10 cellular contexts compared by ENCODE assay signal in the genomic region with DNA sequence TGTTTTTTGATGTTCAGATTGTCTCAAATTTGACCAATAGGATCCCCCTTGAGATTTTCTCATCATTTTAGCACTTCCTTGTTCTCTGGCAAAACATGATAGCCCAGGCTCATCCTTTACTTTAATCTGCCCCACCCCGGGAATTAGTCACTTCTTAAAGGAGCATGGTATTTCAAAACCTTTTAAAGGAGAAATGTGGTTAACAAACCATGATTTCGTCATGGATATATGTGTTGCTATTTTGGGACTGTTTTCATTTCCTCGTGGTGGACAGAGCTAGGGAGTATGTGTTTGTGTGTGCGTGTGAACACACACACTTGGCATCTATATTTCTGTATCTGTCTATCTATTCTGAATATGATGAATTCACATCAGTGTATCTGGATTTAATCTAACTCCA.
DNase-seq lines count a peak whose midpoint lies in the region; ATAC-seq, FAIRE-seq and TF ChIP-seq lines count a peak whose summit lies in the region.
"Had no signal": no experiment of that assay in that cellular context is flagged by ENCODE, and none has a peak within 500 bp of the region (broad histone marks: within the 10 kb centered on the region; RNA-seq: fewer than 3 reads in every experiment).

No MANE protein-coding gene starts in this region.

- DNase-seq in HFF-Myc (ENCODE audit: extremely low read depth, low read depth) (peak; percentile 90), RWPE2 (ENCODE audit: low spot score) (no peak), epithelial cell of proximal tubule (ENCODE audit: low read depth) (peak; percentile 31), small intestine (peak; percentile 2), NCI-H1694 treated with DMSO at 0.1 percent for 48 hours (lab: John Stamatoyannopoulos, UW) (no peak), MM.1S (no peak)
- DNase-seq: caudate nucleus, pancreas, T-helper 2 cell had no signal

- H3F3A ChIP-seq in MM.1S (ENCODE audit: insufficient read depth, low read length): no peaks in the 10 kb centered on the region

- H3K4me2 ChIP-seq in MM.1S (ENCODE audit: low read depth, low read length): no peak overlapping the region

- H3K9me3 ChIP-seq in RWPE2 (ENCODE audit: severe bottlenecking) (no peaks in the 10 kb centered on the region), small intestine (ENCODE audit: control insufficient read depth, low read depth) (no peaks in the 10 kb centered on the region), MM.1S (replicated peaks; ENCODE audit: insufficient read depth, low read length) (no peaks in the 10 kb centered on the region)
- H3K9me3 ChIP-seq: pancreas had no signal

- H3K27ac ChIP-seq in RWPE2 (ENCODE audit: poor library complexity, severe bottlenecking): peak overlapping the region; percentile 21
- H3K27ac ChIP-seq in small intestine (ENCODE audit: low read depth in 1 of 2, low read length in 1 of 2): no peak overlapping the region
- no peak overlapping the region for H3K27ac ChIP-seq in MM.1S (ENCODE audit: low read length)
- H3K27ac ChIP-seq: pancreas had no signal

- H3K9ac ChIP-seq in MM.1S (ENCODE audit: low read length): no peak overlapping the region

- H3K36me3 ChIP-seq in RWPE2 (ENCODE audit: low read depth): peaks cover 89% of the 10 kb centered on the region
- H3K36me3 ChIP-seq in small intestine (ENCODE audit: control insufficient read depth in 2 of 2, insufficient read depth in 2 of 2, low read length in 2 of 2): peaks cover 17 to 24% of the 10 kb centered on the region in 2 donors
- peaks cover 12% of the 10 kb centered on the region; the same call in 1 of the 2 replicates for H3K36me3 ChIP-seq in MM.1S (replicated peaks; ENCODE audit: insufficient read depth, low read length)

- TF ChIP-seq CTCF in HFF-Myc (IDR thresholded peaks at IDR 0.05; ENCODE audit: low read depth, low read length, missing control alignments): no peak
- TF ChIP-seq CTCF in RWPE2 (IDR thresholded peaks at IDR 0.05; ENCODE audit: poor library complexity, severe bottlenecking): no peak
- TF ChIP-seq CTCF in epithelial cell of proximal tubule (conservative IDR thresholded peaks at IDR 0.05; ENCODE audit: low read depth, low read length): no peak
- TF ChIP-seq CTCF in MM.1S (IDR thresholded peaks at IDR 0.05; ENCODE audit: low read length): no peak

- H3K4me3 ChIP-seq in HFF-Myc (replicated peaks; ENCODE audit: low read depth, low read length): no peak overlapping the region
- H3K4me3 ChIP-seq in RWPE2 (ENCODE audit: severe bottlenecking): no peak overlapping the region
- no peak overlapping the region for H3K4me3 ChIP-seq in epithelial cell of proximal tubule (ENCODE audit: low read depth, low read length)
- H3K4me3 ChIP-seq in small intestine (ENCODE audit: low read depth in 1 of 2, low read length in 2 of 2): no peak overlapping the region
- H3K4me3 ChIP-seq in MM.1S (ENCODE audit: low read length): no peak overlapping the region
- H3K4me3 ChIP-seq: pancreas had no signal

- H3K79me2 ChIP-seq in MM.1S (ENCODE audit: low read length): no peaks in the 10 kb centered on the region

- no peaks in the 10 kb centered on the region for H3K27me3 ChIP-seq in RWPE2 (ENCODE audit: insufficient read depth, poor library complexity, severe bottlenecking)
- H3K27me3 ChIP-seq in small intestine (ENCODE audit: control insufficient read depth in 2 of 2, insufficient read depth in 2 of 2, low read length in 2 of 2): no peaks in the 10 kb centered on the region
- no peaks in the 10 kb centered on the region for H3K27me3 ChIP-seq in MM.1S (replicated peaks; ENCODE audit: insufficient read depth, low read length)
- H3K27me3 ChIP-seq: pancreas had no signal

- no peaks in the 10 kb centered on the region for H4K20me1 ChIP-seq in MM.1S (ENCODE audit: insufficient read depth, low read length)

- ATAC-seq in RWPE2 (ENCODE audit: low read depth): peak; percentile 95
- no peak for ATAC-seq in HG02642 (IDR thresholded peaks at IDR 0.05; ENCODE audit: poor library complexity, unreplicated experiment)

- no peak overlapping the region for H2AFZ ChIP-seq in MM.1S (ENCODE audit: low read length)

- WGBS in small intestine, 3 donors: 61 to 81% (median 74%) methylated on average over 4 of the region's 4 CpGs

- H3K4me1 ChIP-seq in RWPE2 (ENCODE audit: insufficient read depth, poor library complexity, severe bottlenecking) (peaks cover 8% of the 10 kb centered on the region), small intestine (ENCODE audit: control insufficient read depth in 2 of 2, insufficient read depth in 1 of 2, low read depth in 1 of 2, low read length in 1 of 2) (no peaks in the 10 kb centered on the region), MM.1S (ENCODE audit: low read length) (no peaks in the 10 kb centered on the region; the same call in 1 of the 2 replicates)
- H3K4me1 ChIP-seq: pancreas had no signal

- H3K9me2 ChIP-seq in MM.1S (replicated peaks; ENCODE audit: insufficient read depth, low read length): no peaks in the 10 kb centered on the region

- FAIRE-seq in small intestine (lab: Jason Lieb, UNC): no peak
- FAIRE-seq: pancreas had no signal

Comparison
In these comparisons a context has a peak if more than half of its experiments do, and no peak if none do; other contexts are left out.
1. DNase-seq: peak in HFF-Myc (single experiment), epithelial cell of proximal tubule (single experiment) and small intestine (single experiment); none in RWPE2 (single experiment), NCI-H1694 treated with DMSO at 0.1 percent for 48 hours (single experiment) and MM.1S (single experiment).